ENCODE assay signal across 5 cellular contexts in the genomic region with DNA sequence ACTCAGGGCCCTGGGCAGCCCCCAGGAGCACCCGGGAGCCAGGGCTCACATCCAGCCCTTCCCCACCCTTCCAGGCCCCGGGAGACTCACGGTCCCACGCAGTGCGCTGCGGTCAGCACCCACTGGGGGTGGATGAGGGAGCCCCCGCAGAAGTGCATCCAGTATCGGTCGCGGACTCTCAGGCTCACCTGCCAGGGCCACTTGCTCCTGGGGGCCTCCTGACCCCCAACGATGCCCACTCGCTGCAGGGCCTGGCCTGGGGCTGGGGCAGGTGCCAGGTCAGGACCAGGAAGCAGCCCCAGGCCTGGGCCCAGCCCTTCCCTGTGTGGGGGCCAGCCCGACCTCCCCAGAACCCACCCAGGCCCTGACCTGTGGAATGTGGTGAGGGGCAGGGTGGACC. TPM values are rescaled to one million over a fixed set of nuclear protein-coding genes. Genes with fewer than 3 reads are reported as not detected.
"Had no signal": no experiment of that assay in that cellular context is flagged by ENCODE, and none has a peak within 500 bp of the region (broad histone marks: within the 10 kb centered on the region; RNA-seq: fewer than 3 reads in every experiment).

No MANE protein-coding gene starts in this region.

RNA-seq across cellular contexts. Expression of a gene that starts 0.5 kb away (rescaled TPM):
- total RNA-seq: GM23338, H1, H9, HT-29, IMR-90 had no signal
- polyA plus RNA-seq: IMR-90 had no signal

RNA-seq across cellular contexts. Expression of a gene that starts 4.4 kb away (rescaled TPM):
- total RNA-seq: GM23338, H1, H9, IMR-90 had no signal
- polyA plus RNA-seq: H1, IMR-90 had no signal

RNA-seq across cellular contexts. Expression of a gene that starts 11.0 kb away (rescaled TPM):
- total RNA-seq: GM23338, H1, H9, HT-29, IMR-90 had no signal
- polyA plus RNA-seq: GM23338, IMR-90 had no signal

RNA-seq across cellular contexts. Expression of a gene that starts 26.4 kb away (rescaled TPM):
- total RNA-seq: H1, H9, HT-29, IMR-90 had no signal
- polyA plus RNA-seq: GM23338, IMR-90 had no signal
